Comparison of ENCODE assay signal across 25 cellular contexts in genomic region chr10:71276873-71277272, GRCh38.
"Had no signal": no experiment of that assay in that cellular context is flagged by ENCODE, and none has a peak within 500 bp of the region (broad histone marks: within the 10 kb centered on the region; RNA-seq: fewer than 3 reads in every experiment).

No MANE protein-coding gene starts in this region.

- H3K4me3 ChIP-seq: Peyer's patch, SJCRH30 had no signal

- H3K4me1 ChIP-seq: SJCRH30 had no signal

- FAIRE-seq: astrocyte had no signal

- H3K9me3 ChIP-seq: Peyer's patch, SJCRH30 had no signal

- H3K27ac Mint-ChIP-seq: activated B cell treated with CpG ODN at 0.5 μM for 24 hours; activated CD4-positive, alpha-beta T cell treated with anti-CD3 and anti-CD28 coated beads, Interleukin-2, amount 10 ng/mL, durations not matched to agents 24 days and 14 days; activated naive CD4-positive, alpha-beta T cell treated with anti-CD3 and anti-CD28 coated beads, Interleukin-2, amount 50 U/mL, for 72 hours; activated naive CD8-positive, alpha-beta T cell treated with anti-CD3 and anti-CD28 coated beads, Interleukin-2, amount 50 U/mL, for 24 hours; T-helper 1 cell treated with Interleukin-12 subunit alpha and Interleukin-12 subunit beta and Interleukin-4 antibody, amounts not matched to agents 30 μg/mL and 1 μg/mL, for 36 hours had no signal

- ATAC-seq: activated naive CD4-positive, alpha-beta T cell treated with anti-CD3 and anti-CD28 coated beads, Interleukin-2, amount 50 U/mL, for 72 hours; activated naive CD8-positive, alpha-beta T cell treated with anti-CD3 and anti-CD28 coated beads, Interleukin-2, amount 50 U/mL, for 24 hours; activated T-cell treated with anti-CD3 and anti-CD28 coated beads, Interleukin-2, amount 50 U/mL, for 4 hours had no signal

- H3K36me3 Mint-ChIP-seq: activated naive CD4-positive, alpha-beta T cell treated with anti-CD3 and anti-CD28 coated beads, Interleukin-2, amount 50 U/mL, for 72 hours; brain had no signal

- H3K27ac ChIP-seq: Peyer's patch, RWPE1, SJCRH30 had no signal

- H3K36me3 ChIP-seq: Peyer's patch, SJCRH30 had no signal

- H3K4me1 Mint-ChIP-seq: activated B cell treated with CpG ODN at 0.5 μM for 24 hours; activated naive CD8-positive, alpha-beta T cell treated with anti-CD3 and anti-CD28 coated beads, Interleukin-2, amount 50 U/mL, for 24 hours had no signal

- DNase-seq: activated B cell treated with CpG ODN at 0.5 μM for 24 hours; activated CD4-positive, alpha-beta T cell treated with anti-CD3 and anti-CD28 coated beads for 1 hour; activated CD4-positive, alpha-beta T cell treated with anti-CD3 and anti-CD28 coated beads, Interleukin-2, amount 10 ng/mL, durations not matched to agents 24 days and 14 days; activated CD4-positive, alpha-beta T cell treated with anti-CD3 and anti-CD28 coated beads, Interleukin-2, amount 50 U/mL, for 48 hours; activated effector memory CD4-positive, alpha-beta T cell treated with anti-CD3 and anti-CD28 coated beads, Interleukin-2, amount 50 U/mL, for 16 hours; activated naive CD4-positive, alpha-beta T cell treated with Interleukin-2 at 50 U/mL for 16 hours; activated naive CD8-positive, alpha-beta T cell treated with anti-CD3 and anti-CD28 coated beads, Interleukin-2, amount 50 U/mL, for 24 hours; activated T-cell treated with anti-CD3 and anti-CD28 coated beads, Interleukin-2, amount 50 U/mL, for 4 hours; amniotic stem cell; cerebellar nuclear complex; Kasumi-1; KBM-7; NCI-H1105 treated with DMSO at 0.1 percent for 48 hours; NCI-H1930; NCI-H2171; NCI-H510A treated with DMSO at 0.1 percent for 48 hours; Peyer's patch; Right ventricle myocardium superior; SJCRH30; T-helper 9 cell had no signal

- H3K4me3 Mint-ChIP-seq: activated B cell treated with CpG ODN at 0.5 μM for 24 hours; activated CD4-positive, alpha-beta T cell treated with anti-CD3 and anti-CD28 coated beads, Interleukin-2, amount 10 ng/mL, durations not matched to agents 24 days and 14 days; activated naive CD8-positive, alpha-beta T cell treated with anti-CD3 and anti-CD28 coated beads, Interleukin-2, amount 50 U/mL, for 24 hours; activated T-cell treated with anti-CD3 and anti-CD28 coated beads, Interleukin-2, amount 50 U/mL, for 4 hours; brain; T-helper 1 cell treated with Interleukin-12 subunit alpha and Interleukin-12 subunit beta and Interleukin-4 antibody, amounts not matched to agents 30 μg/mL and 1 μg/mL, for 36 hours had no signal

- H3K9me3 Mint-ChIP-seq: activated B cell treated with CpG ODN at 0.5 μM for 24 hours; activated CD4-positive, alpha-beta T cell treated with anti-CD3 and anti-CD28 coated beads, Interleukin-2, amount 10 ng/mL, durations not matched to agents 24 days and 14 days; activated naive CD4-positive, alpha-beta T cell treated with anti-CD3 and anti-CD28 coated beads, Interleukin-2, amount 50 U/mL, for 72 hours; activated naive CD8-positive, alpha-beta T cell treated with anti-CD3 and anti-CD28 coated beads, Interleukin-2, amount 50 U/mL, for 24 hours; activated T-cell treated with anti-CD3 and anti-CD28 coated beads, Interleukin-2, amount 50 U/mL, for 4 hours; brain; T-helper 1 cell treated with Interleukin-12 subunit alpha and Interleukin-12 subunit beta and Interleukin-4 antibody, amounts not matched to agents 30 μg/mL and 1 μg/mL, for 36 hours had no signal

- H3K27me3 Mint-ChIP-seq: activated CD4-positive, alpha-beta T cell treated with anti-CD3 and anti-CD28 coated beads, Interleukin-2, amount 10 ng/mL, durations not matched to agents 24 days and 14 days; activated naive CD8-positive, alpha-beta T cell treated with anti-CD3 and anti-CD28 coated beads, Interleukin-2, amount 50 U/mL, for 24 hours; brain had no signal

- H3K27me3 ChIP-seq: Peyer's patch, SJCRH30 had no signal
